ENCODE assay signal across 21 cellular contexts in genomic region chr20:45489083-45489531, GRCh38. TPM values are rescaled to one million over a fixed set of nuclear protein-coding genes. Genes with fewer than 3 reads are reported as not detected.
DNase-seq lines count a peak whose midpoint lies in the region; ATAC-seq, FAIRE-seq and TF ChIP-seq lines count a peak whose summit lies in the region.
"Had no signal": no experiment of that assay in that cellular context is flagged by ENCODE, and none has a peak within 500 bp of the region (broad histone marks: within the 10 kb centered on the region; RNA-seq: fewer than 3 reads in every experiment).

No MANE protein-coding gene starts in this region.

- no peaks in the 10 kb centered on the region for H3K9me1 ChIP-seq in K562 (ENCODE audit: control insufficient read depth, insufficient read depth, low read length)

- H3K27me3 Mint-ChIP-seq in GM23338 (ENCODE audit: insufficient read depth, low read depth, poor library complexity), result peaks cover 10% of the 10 kb centered on the region

- H3K4me3 Mint-ChIP-seq in GM23338, result no peak overlapping the region
- H3K4me3 Mint-ChIP-seq: activated CD8-positive, alpha-beta T cell treated with anti-CD3 and anti-CD28 coated beads, Interleukin-2, amount 10 ng/mL, durations not matched to agents 7 days and 5 days; central memory CD8-positive, alpha-beta T cell; naive thymus-derived CD4-positive, alpha-beta T cell; stimulated activated naive CD8-positive, alpha-beta T cell treated with anti-CD3 and anti-CD28 coated beads, Interleukin-15, Interleukin-2, amounts not matched to agents 100 ng/mL and 50 ng/mL, for 24 hours had no signal

- H3K36me3 Mint-ChIP-seq in GM23338 (ENCODE audit: low read depth), result no peaks in the 10 kb centered on the region; the same call in 2 of the 3 replicates
- no peaks in the 10 kb centered on the region for H3K36me3 Mint-ChIP-seq in activated naive CD4-positive, alpha-beta T cell treated with anti-CD3 and anti-CD28 coated beads, Interleukin-2, amount 50 U/mL, for 72 hours

- H3K9me2 ChIP-seq in GM23338 (ENCODE audit: insufficient read depth), result no peaks in the 10 kb centered on the region

- POLR2A ChIA-PET in K562 (lab: Yijun Ruan, JAX), result no interaction called here

- H3K4me1 ChIP-seq in GM23338 (ENCODE audit: insufficient read depth), result peaks cover 10% of the 10 kb centered on the region; the same call in 1 of the 2 replicates
- H3K4me1 ChIP-seq in K562 (replicated peaks in 1 of 2; ENCODE audit: control insufficient read depth in 2 of 2, insufficient read depth in 2 of 2, low read length in 2 of 2), result no peaks in the 10 kb centered on the region
- H3K4me1 ChIP-seq: parathyroid adenoma, upper lobe of left lung had no signal

- 0% methylated on average over 1 of the region's 1 CpG for WGBS in K562 (ENCODE audit: insufficient coverage, low coverage, missing lambda C conversion rate)

- TF ChIP-seq CTCF in GM23338 (conservative IDR thresholded peaks at IDR 0.05; ENCODE audit: low read depth in 2 of 2), result no peak
- no peak for TF ChIP-seq CTCF in K562 (IDR thresholded peaks at IDR 0.05 in 2 of 3, conservative IDR thresholded peaks at IDR 0.05 in 1 of 3; ENCODE audit: insufficient read depth in 2 of 3, low read depth in 1 of 3, low read length in 3 of 3)

- intact Hi-C loops in K562 (cut with micrococcal nuclease), result no loop called here

- no peak overlapping the region for H3K27ac Mint-ChIP-seq in GM23338
- H3K27ac Mint-ChIP-seq in activated naive CD4-positive, alpha-beta T cell treated with anti-CD3 and anti-CD28 coated beads, Interleukin-2, amount 50 U/mL, for 72 hours, result no peak overlapping the region
- H3K27ac Mint-ChIP-seq: activated CD8-positive, alpha-beta T cell treated with anti-CD3 and anti-CD28 coated beads, Interleukin-2, amount 10 ng/mL, durations not matched to agents 7 days and 5 days; naive thymus-derived CD4-positive, alpha-beta T cell; stimulated activated naive CD8-positive, alpha-beta T cell treated with anti-CD3 and anti-CD28 coated beads, Interleukin-15, Interleukin-2, amounts not matched to agents 100 ng/mL and 50 ng/mL, for 24 hours had no signal

- H2AFZ ChIP-seq in GM23338 (no peak overlapping the region), K562 (ENCODE audit: low read depth, low read length) (no peak overlapping the region)
- H2AFZ ChIP-seq: parathyroid adenoma had no signal

- peaks cover 26% of the 10 kb centered on the region for H3K4me1 Mint-ChIP-seq in GM23338
- H3K4me1 Mint-ChIP-seq: central memory CD8-positive, alpha-beta T cell had no signal

- no peak for FAIRE-seq in K562 (lab: Jason Lieb, UNC)

- H3K36me3 ChIP-seq in GM23338 (ENCODE audit: insufficient read depth), result no peaks in the 10 kb centered on the region; the same call in 1 of the 2 replicates
- H3K36me3 ChIP-seq in K562 (ENCODE audit: control insufficient read depth, insufficient read depth, low read length), result no peaks in the 10 kb centered on the region
- H3K36me3 ChIP-seq: upper lobe of left lung had no signal

- ATAC-seq in GM23338 (no peak), K562 (no peak), HG02938 (IDR thresholded peaks at IDR 0.05; ENCODE audit: unreplicated experiment) (no peak), HG02981 (IDR thresholded peaks at IDR 0.05; ENCODE audit: unreplicated experiment) (no peak), GM21717 (IDR thresholded peaks at IDR 0.05; ENCODE audit: unreplicated experiment) (no peak)
- ATAC-seq in activated naive CD4-positive, alpha-beta T cell treated with anti-CD3 and anti-CD28 coated beads, Interleukin-2, amount 50 U/mL, for 72 hours, result no peak
- ATAC-seq: activated CD8-positive, alpha-beta T cell treated with anti-CD3 and anti-CD28 coated beads, Interleukin-2, amount 10 ng/mL, durations not matched to agents 7 days and 5 days; naive thymus-derived CD4-positive, alpha-beta T cell had no signal

- H3K9me3 ChIP-seq in K562 (replicated peaks; ENCODE audit: control insufficient read depth, insufficient read depth, low read depth, low read length), result no peaks in the 10 kb centered on the region
- H3K9me3 ChIP-seq: upper lobe of left lung had no signal

- no peak overlapping the region for H3K9ac ChIP-seq in K562 (ENCODE audit: insufficient read depth in 1 of 2, low read depth in 2 of 2, low read length in 2 of 2)
- H3K9ac ChIP-seq: parathyroid adenoma had no signal

- CTCF ChIA-PET in K562 (lab: Yijun Ruan, JAX; ENCODE audit: low intra/inter-chr PET ratio), result no interaction called here

- H4K20me1 ChIP-seq in GM23338 (replicated peaks; ENCODE audit: insufficient read depth), result no peaks in the 10 kb centered on the region
- H4K20me1 ChIP-seq in K562 (replicated peaks; ENCODE audit: control insufficient read depth, insufficient read depth, low read length), result no peaks in the 10 kb centered on the region; the same call in 1 of the 2 replicates

- no peaks in the 10 kb centered on the region for H3F3A ChIP-seq in GM23338 (replicated peaks; ENCODE audit: low read depth)

- TF ChIP-seq RAD21 in K562 (CRISPR knock-in tag; conservative IDR thresholded peaks at IDR 0.05 in 1 of 2, IDR thresholded peaks at IDR 0.05 in 1 of 2), result no peak

- H3K27me3 ChIP-seq in GM23338 (ENCODE audit: insufficient read depth), result no peaks in the 10 kb centered on the region
- peaks cover 11 to 40% of the 10 kb centered on the region in 2 experiments; a peak in 4 of 5 replicates for H3K27me3 ChIP-seq in K562 (ENCODE audit: control insufficient read depth in 2 of 2, insufficient read depth in 2 of 2, low read length in 2 of 2)
- H3K27me3 ChIP-seq: upper lobe of left lung had no signal

- no peak for TF ChIP-seq POLR2A in K562 (conservative IDR thresholded peaks at IDR 0.05)

- H3K4me2 ChIP-seq in GM23338, result no peak overlapping the region
- H3K4me2 ChIP-seq in K562 (ENCODE audit: insufficient read depth, low read length), result no peak overlapping the region

- no peaks in the 10 kb centered on the region for H3K79me2 ChIP-seq in GM23338 (replicated peaks; ENCODE audit: insufficient read depth)
- H3K79me2 ChIP-seq in K562 (ENCODE audit: control insufficient read depth, insufficient read depth, low read length), result no peaks in the 10 kb centered on the region
- H3K79me2 ChIP-seq: parathyroid adenoma had no signal

- no peaks in the 10 kb centered on the region; the same call in 2 of the 3 replicates for H3K9me3 Mint-ChIP-seq in GM23338
- H3K9me3 Mint-ChIP-seq in activated naive CD4-positive, alpha-beta T cell treated with anti-CD3 and anti-CD28 coated beads, Interleukin-2, amount 50 U/mL, for 72 hours, result no peaks in the 10 kb centered on the region
- H3K9me3 Mint-ChIP-seq: central memory CD8-positive, alpha-beta T cell; stimulated activated naive CD8-positive, alpha-beta T cell treated with anti-CD3 and anti-CD28 coated beads, Interleukin-15, Interleukin-2, amounts not matched to agents 100 ng/mL and 50 ng/mL, for 24 hours had no signal

- DNase-seq in GM23338 (ENCODE audit: low spot score) (peak; percentile 18), NCI-H226 (peak; percentile 45), K562 (ENCODE audit: extremely low read depth in 1 of 4, low spot score in 3 of 4) (no peak), kidney tubule cell (ENCODE audit: low spot score) (peak; percentile 91)
- no peak for DNase-seq in activated naive CD4-positive, alpha-beta T cell treated with anti-CD3 and anti-CD28 coated beads, Interleukin-2, amount 50 U/mL, for 72 hours (ENCODE audit: low spot score in 2 of 2)
- DNase-seq: activated CD4-positive, CD25-positive, alpha-beta regulatory T cell; activated CD8-positive, alpha-beta T cell treated with anti-CD3 and anti-CD28 coated beads, Interleukin-2, amount 10 ng/mL, durations not matched to agents 7 days and 5 days; naive thymus-derived CD4-positive, alpha-beta T cell; NCI-H1694; NCI-H2227 treated with DMSO at 0.1 percent for 48 hours; SIG-M5; stimulated activated CD4-positive, alpha-beta T cell treated with anti-CD3 and anti-CD28 coated beads, Interleukin-2, amount 100 ng/mL, for 24 hours; upper lobe of left lung had no signal

- no peak for TF ChIP-seq EP300 in K562 (IDR thresholded peaks at IDR 0.05; ENCODE audit: low read length)

- H3K4me3 ChIP-seq in GM23338 (no peak overlapping the region), K562 (no peak overlapping the region)
- H3K4me3 ChIP-seq: upper lobe of left lung had no signal

- no TSS peak for BruUV-seq in K562 (replicated peaks; lab: Mats Ljungman, UMichigan)

- in situ Hi-C loops in K562 (cut with MboI), result no loop called here

- H3K27ac ChIP-seq in GM23338 (ENCODE audit: low read depth) (no peak overlapping the region), K562 (ENCODE audit: extremely low read depth, low read depth, low read length) (no peak overlapping the region)
- H3K27ac ChIP-seq: parathyroid adenoma, upper lobe of left lung had no signal

RNA-seq across cellular contexts. Expression of gene WFDC2, which starts 19.6 kb away (rescaled TPM):
- 27.2 and 28.0 TPM in 2 replicates for total RNA-seq in GM23338 (2014; rRNA removed; shearing (Covaris generic))
- 155 and 161 TPM in 2 replicates for polyA plus RNA-seq in GM23338 (2016; fragmentation: Nextera tagmentation; extraction: Ambion mirVana)
- not detected in 2 replicates for total RNA-seq in K562 (2011; cell fraction: chromatin; rRNA removed; ENCODE audit: low replicate concordance)
- not detected in 2 replicates for total RNA-seq in K562 (2011; cell fraction: nucleolus; rRNA removed)
- not detected in 2 replicates for total RNA-seq in K562 (2011; cell fraction: nucleoplasm; rRNA removed)
- not detected in 2 replicates for total RNA-seq in K562 (2014; rRNA removed)
- not detected in 2 replicates for total RNA-seq in K562 (2014; rRNA removed; fragmentation: Illumina TruSeq; extraction: Trizol)
- total RNA-seq in K562 (2015; rRNA removed; fragmentation: Illumina TruSeq; extraction: Trizol), result not detected in 2 replicates
- not detected in 2 replicates for total RNA-seq in K562 (2021)
- not detected in 2 replicates for polyA plus RNA-seq in K562 (2011; rRNA removed)
- polyA plus RNA-seq in K562 (2011; cell fraction: cytosol; rRNA removed), result not detected in 2 replicates
- not detected in 2 replicates for polyA plus RNA-seq in K562 (2011; cell fraction: nucleus; rRNA removed)
- polyA plus RNA-seq in K562 (2012), result not detected in 2 replicates
- not detected in 2 replicates for polyA plus RNA-seq in K562 (2014; fragmentation: Illumina TruSeq; extraction: Trizol)
- not detected for polyA plus RNA-seq in K562 (2014; fragmentation: Nextera tagmentation; extraction: Ambion mirVana)
- polyA plus RNA-seq in K562 (2014; rRNA removed), result not detected in 2 replicates
- not detected in 2 replicates for polyA minus RNA-seq in K562 (2011; rRNA and poly(A)+ RNA removed)
- polyA minus RNA-seq in K562 (2011; cell fraction: cytosol; rRNA and poly(A)+ RNA removed), result not detected in 2 replicates
- not detected in 2 replicates for polyA minus RNA-seq in K562 (2011; cell fraction: nucleus; rRNA and poly(A)+ RNA removed)
- 1 to 10 TPM; 1.2 to 2.5 TPM for total RNA-seq in activated naive CD4-positive, alpha-beta T cell treated with anti-CD3 and anti-CD28 coated beads, Interleukin-2, amount 50 U/mL, for 72 hours
- total RNA-seq: activated CD8-positive, alpha-beta T cell treated with anti-CD3 and anti-CD28 coated beads, Interleukin-2, amount 10 ng/mL, durations not matched to agents 7 days and 5 days; lung microvascular endothelial cell; T-helper 2 cell treated with Interferon-gamma antibody and Interleukin-4, amounts not matched to agents 100 ng/mL and 5 ng/mL, for 36 hours had no signal
- polyA plus RNA-seq: naive thymus-derived CD4-positive, alpha-beta T cell had no signal

RNA-seq across cellular contexts. Expression of gene SPINT3, which starts 26.3 kb away (rescaled TPM):
- total RNA-seq in GM23338 (2014; rRNA removed; shearing (Covaris generic)), result not detected in 2 replicates
- polyA plus RNA-seq in GM23338 (2016; fragmentation: Nextera tagmentation; extraction: Ambion mirVana) (not detected in 2 replicates), K562 (2011; rRNA removed) (not detected in 2 replicates), K562 (2014; fragmentation: Illumina TruSeq; extraction: Trizol) (not detected in 2 replicates), K562 (2014; fragmentation: Nextera tagmentation; extraction: Ambion mirVana) (not detected), K562 (2014; rRNA removed) (not detected in 2 replicates)
- total RNA-seq in K562 (2011; cell fraction: chromatin; rRNA removed; ENCODE audit: low replicate concordance), result not detected in 2 replicates
- not detected in 2 replicates for total RNA-seq in K562 (2011; cell fraction: nucleolus; rRNA removed)
- not detected in 2 replicates for total RNA-seq in K562 (2011; cell fraction: nucleoplasm; rRNA removed)
- total RNA-seq in K562 (2014; rRNA removed) (not detected in 2 replicates), K562 (2014; rRNA removed; fragmentation: Illumina TruSeq; extraction: Trizol) (not detected in 2 replicates), K562 (2015; rRNA removed; fragmentation: Illumina TruSeq; extraction: Trizol) (not detected in 2 replicates), K562 (2021) (not detected in 2 replicates)
- not detected in 2 replicates for polyA plus RNA-seq in K562 (2011; cell fraction: cytosol; rRNA removed)
- polyA plus RNA-seq in K562 (2011; cell fraction: nucleus; rRNA removed), result not detected in 2 replicates
- not detected in 2 replicates for polyA plus RNA-seq in K562 (2012)
- not detected in 2 replicates for polyA minus RNA-seq in K562 (2011; rRNA and poly(A)+ RNA removed)
- not detected in 2 replicates for polyA minus RNA-seq in K562 (2011; cell fraction: cytosol; rRNA and poly(A)+ RNA removed)
- polyA minus RNA-seq in K562 (2011; cell fraction: nucleus; rRNA and poly(A)+ RNA removed), result not detected in 2 replicates
- total RNA-seq in activated naive CD4-positive, alpha-beta T cell treated with anti-CD3 and anti-CD28 coated beads, Interleukin-2, amount 50 U/mL, for 72 hours, result not detected
- total RNA-seq: activated CD8-positive, alpha-beta T cell treated with anti-CD3 and anti-CD28 coated beads, Interleukin-2, amount 10 ng/mL, durations not matched to agents 7 days and 5 days; lung microvascular endothelial cell; naive thymus-derived CD4-positive, alpha-beta T cell; T-helper 2 cell treated with Interferon-gamma antibody and Interleukin-4, amounts not matched to agents 100 ng/mL and 5 ng/mL, for 36 hours; upper lobe of left lung had no signal
- polyA plus RNA-seq: naive thymus-derived CD4-positive, alpha-beta T cell had no signal

RNA-seq across cellular contexts. Expression of gene WFDC6, which starts 50.2 kb away (rescaled TPM):
- not detected in 2 replicates for total RNA-seq in GM23338 (2014; rRNA removed; shearing (Covaris generic))
- polyA plus RNA-seq in GM23338 (2016; fragmentation: Nextera tagmentation; extraction: Ambion mirVana) (not detected in 2 replicates), K562 (2011; rRNA removed) (not detected in 2 replicates), K562 (2014; fragmentation: Illumina TruSeq; extraction: Trizol) (not detected in 2 replicates), K562 (2014; fragmentation: Nextera tagmentation; extraction: Ambion mirVana) (not detected), K562 (2014; rRNA removed) (not detected in 2 replicates)
- total RNA-seq in K562 (2011; cell fraction: chromatin; rRNA removed; ENCODE audit: low replicate concordance), result not detected in 2 replicates
- not detected in 2 replicates for total RNA-seq in K562 (2011; cell fraction: nucleolus; rRNA removed)
- not detected in 2 replicates for total RNA-seq in K562 (2011; cell fraction: nucleoplasm; rRNA removed)
- total RNA-seq in K562 (2014; rRNA removed) (not detected in 2 replicates), K562 (2014; rRNA removed; fragmentation: Illumina TruSeq; extraction: Trizol) (not detected in 2 replicates), K562 (2015; rRNA removed; fragmentation: Illumina TruSeq; extraction: Trizol) (not detected in 2 replicates), K562 (2021) (not detected in 2 replicates)
- not detected in 2 replicates for polyA plus RNA-seq in K562 (2011; cell fraction: cytosol; rRNA removed)
- polyA plus RNA-seq in K562 (2011; cell fraction: nucleus; rRNA removed), result not detected in 2 replicates
- not detected in 2 replicates for polyA plus RNA-seq in K562 (2012)
- polyA minus RNA-seq in K562 (2011; rRNA and poly(A)+ RNA removed), result not detected in 2 replicates
- not detected in 2 replicates for polyA minus RNA-seq in K562 (2011; cell fraction: cytosol; rRNA and poly(A)+ RNA removed)
- not detected in 2 replicates for polyA minus RNA-seq in K562 (2011; cell fraction: nucleus; rRNA and poly(A)+ RNA removed)
- not detected for total RNA-seq in activated naive CD4-positive, alpha-beta T cell treated with anti-CD3 and anti-CD28 coated beads, Interleukin-2, amount 50 U/mL, for 72 hours
- total RNA-seq: activated CD8-positive, alpha-beta T cell treated with anti-CD3 and anti-CD28 coated beads, Interleukin-2, amount 10 ng/mL, durations not matched to agents 7 days and 5 days; lung microvascular endothelial cell; naive thymus-derived CD4-positive, alpha-beta T cell; T-helper 2 cell treated with Interferon-gamma antibody and Interleukin-4, amounts not matched to agents 100 ng/mL and 5 ng/mL, for 36 hours had no signal
- polyA plus RNA-seq: naive thymus-derived CD4-positive, alpha-beta T cell had no signal

RNA-seq across cellular contexts. Expression of gene EPPIN, which starts 58.1 kb away (rescaled TPM):
- 0.04 TPM in 1 of 2 replicates, not detected in the other for total RNA-seq in GM23338 (2014; rRNA removed; shearing (Covaris generic))
- polyA plus RNA-seq in GM23338 (2016; fragmentation: Nextera tagmentation; extraction: Ambion mirVana) (0.23 and 0.78 TPM in 2 replicates), K562 (2011; rRNA removed) (not detected in 2 replicates), K562 (2014; fragmentation: Illumina TruSeq; extraction: Trizol) (not detected in 2 replicates), K562 (2014; fragmentation: Nextera tagmentation; extraction: Ambion mirVana) (not detected), K562 (2014; rRNA removed) (not detected in 2 replicates)
- not detected in 2 replicates for total RNA-seq in K562 (2011; cell fraction: chromatin; rRNA removed; ENCODE audit: low replicate concordance)
- not detected in 2 replicates for total RNA-seq in K562 (2011; cell fraction: nucleolus; rRNA removed)
- total RNA-seq in K562 (2011; cell fraction: nucleoplasm; rRNA removed), result not detected in 2 replicates
- total RNA-seq in K562 (2014; rRNA removed) (not detected in 2 replicates), K562 (2014; rRNA removed; fragmentation: Illumina TruSeq; extraction: Trizol) (not detected in 2 replicates), K562 (2015; rRNA removed; fragmentation: Illumina TruSeq; extraction: Trizol) (not detected in 2 replicates), K562 (2021) (not detected in 2 replicates)
- not detected in 2 replicates for polyA plus RNA-seq in K562 (2011; cell fraction: cytosol; rRNA removed)
- not detected in 2 replicates for polyA plus RNA-seq in K562 (2011; cell fraction: nucleus; rRNA removed)
- polyA plus RNA-seq in K562 (2012), result not detected in 2 replicates
- not detected in 2 replicates for polyA minus RNA-seq in K562 (2011; rRNA and poly(A)+ RNA removed)
- polyA minus RNA-seq in K562 (2011; cell fraction: cytosol; rRNA and poly(A)+ RNA removed), result not detected in 2 replicates
- polyA minus RNA-seq in K562 (2011; cell fraction: nucleus; rRNA and poly(A)+ RNA removed), result not detected in 2 replicates
- not detected for total RNA-seq in activated naive CD4-positive, alpha-beta T cell treated with anti-CD3 and anti-CD28 coated beads, Interleukin-2, amount 50 U/mL, for 72 hours
- total RNA-seq: activated CD8-positive, alpha-beta T cell treated with anti-CD3 and anti-CD28 coated beads, Interleukin-2, amount 10 ng/mL, durations not matched to agents 7 days and 5 days; lung microvascular endothelial cell; naive thymus-derived CD4-positive, alpha-beta T cell; T-helper 2 cell treated with Interferon-gamma antibody and Interleukin-4, amounts not matched to agents 100 ng/mL and 5 ng/mL, for 36 hours had no signal
- polyA plus RNA-seq: naive thymus-derived CD4-positive, alpha-beta T cell had no signal

Comparison
In these comparisons a context has a peak if more than half of its experiments do, and no peak if none do; other contexts are left out.
1. DNase-seq: peak in GM23338 (single experiment), NCI-H226 (single experiment) and kidney tubule cell (single experiment); none in K562 (0 of 4) and activated naive CD4-positive, alpha-beta T cell treated with anti-CD3 and anti-CD28 coated beads, Interleukin-2, amount 50 U/mL, for 72 hours (0 of 2).